ENCODE assay signal across 8 cellular contexts in the genomic region with DNA sequence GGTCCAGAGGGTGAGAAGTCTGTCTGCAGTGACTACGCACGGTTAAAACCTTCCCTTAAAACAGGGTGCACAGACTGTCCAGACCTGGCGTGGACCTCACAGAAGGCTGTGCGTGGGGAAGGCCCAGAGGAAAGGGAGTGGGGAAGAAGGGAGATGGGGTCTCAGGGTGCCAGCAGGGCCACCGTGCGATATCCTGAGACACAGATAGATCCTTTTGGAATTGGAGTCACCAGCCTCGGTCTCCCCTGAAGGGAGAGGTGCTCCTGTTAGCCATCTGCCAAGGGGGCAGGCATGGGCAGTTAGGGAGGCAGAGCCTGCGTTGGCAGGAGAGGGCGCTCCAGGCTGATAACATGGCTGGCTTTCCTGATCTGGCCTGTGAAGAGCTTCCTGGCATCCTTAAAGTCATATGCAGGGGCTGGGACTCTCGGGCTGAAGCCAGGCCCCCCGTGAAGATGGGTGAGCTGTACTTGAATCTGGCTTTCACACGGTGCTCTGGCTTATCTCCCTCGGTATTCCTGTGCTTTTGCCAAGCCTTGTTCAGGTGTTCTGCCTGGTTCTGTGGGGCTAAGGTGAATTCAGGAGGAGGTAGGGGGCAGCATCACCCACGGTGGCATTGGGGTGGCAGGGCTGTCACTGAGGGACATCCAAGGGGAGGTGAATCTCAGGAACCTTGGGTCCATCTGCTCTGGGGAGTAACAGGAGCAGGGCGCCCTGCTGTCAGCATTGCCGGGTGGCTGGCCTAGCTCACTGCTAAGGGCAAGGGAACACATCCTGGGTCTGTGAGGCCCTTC.
DNase-seq lines count a peak whose midpoint lies in the region; ATAC-seq, FAIRE-seq and TF ChIP-seq lines count a peak whose summit lies in the region.

No MANE protein-coding gene starts in this region.

- H3K27me3 ChIP-seq in H1 (replicated peaks in 1 of 4; ENCODE audit: control insufficient read depth in 3 of 4, extremely low read depth in 1 of 4, insufficient read depth in 3 of 4, low read length in 3 of 4) (no peaks in the 10 kb centered on the region; a peak in 1 of 7 replicates), neural progenitor cell (no peaks in the 10 kb centered on the region)

- H3K9ac ChIP-seq in H1 (replicated peaks in 1 of 4; ENCODE audit: extremely low read depth in 1 of 4, low read depth in 3 of 4, low read length in 3 of 4) (no peak overlapping the region), neural progenitor cell (no peak overlapping the region)

- H4K91ac ChIP-seq in H1 (replicated peaks; ENCODE audit: insufficient read length, low read length) = no peak overlapping the region

- H3K4me2 ChIP-seq in H1 (ENCODE audit: insufficient read depth in 1 of 2, low read depth in 2 of 2, low read length in 2 of 2) (no peak overlapping the region), neural progenitor cell (no peak overlapping the region)

- no peak overlapping the region for H3K56ac ChIP-seq in H1 (replicated peaks; ENCODE audit: insufficient read length, low read depth, low read length)

- no peaks in the 10 kb centered on the region for H3F3A ChIP-seq in neural progenitor cell (ENCODE audit: low read depth)

- H3K4me1 ChIP-seq in H1 (replicated peaks in 1 of 4; ENCODE audit: control insufficient read depth in 3 of 4, insufficient read depth in 4 of 4, low read length in 3 of 4) (no peaks in the 10 kb centered on the region), neural progenitor cell (no peaks in the 10 kb centered on the region)

- H3K14ac ChIP-seq in H1 (ENCODE audit: insufficient read length) = no peak overlapping the region

- H3K27ac ChIP-seq in H1 (ENCODE audit: low read depth, low read length) (no peak overlapping the region), neural progenitor cell (no peak overlapping the region)

- H3K23ac ChIP-seq in H1 (ENCODE audit: insufficient read length) = no peak overlapping the region

- peak overlapping the region; percentile 12; the same call in 1 of the 2 replicates for H2BK5ac ChIP-seq in H1 (ENCODE audit: low read depth, low read length)

- H2AK5ac ChIP-seq in H1 (ENCODE audit: low read depth, low read length) = no peak overlapping the region

- H2BK12ac ChIP-seq in H1 (ENCODE audit: low read depth, low read length) = no peak overlapping the region; the same call in 1 of the 2 replicates

- peaks cover 5% of the 10 kb centered on the region for H3K4me1 Mint-ChIP-seq in neural progenitor cell

- no peaks in the 10 kb centered on the region for H3K79me1 ChIP-seq in H1 (ENCODE audit: low read depth, low read length)

- H3K18ac ChIP-seq in H1 (ENCODE audit: extremely low read depth, low read length) = no peak overlapping the region

- no peaks in the 10 kb centered on the region for H4K20me1 ChIP-seq in H1 (replicated peaks in 1 of 2; ENCODE audit: control insufficient read depth in 1 of 2, insufficient read depth in 2 of 2, low read length in 2 of 2)
- no peaks in the 10 kb centered on the region for H4K20me1 ChIP-seq in neural progenitor cell (ENCODE audit: low read depth)

- no peak for FAIRE-seq in H1 (lab: Jason Lieb, UNC)

- no peak overlapping the region for H2BK120ac ChIP-seq in H1 (replicated peaks; ENCODE audit: low read depth, low read length)

- no peak overlapping the region for H4K5ac ChIP-seq in H1 (ENCODE audit: insufficient read length, low read depth, low read length)

- H3K4me3 ChIP-seq in H1 (ENCODE audit: extremely low read depth in 1 of 4, insufficient read depth in 2 of 4, low read depth in 3 of 4, low read length in 4 of 4) (no peak overlapping the region), neural progenitor cell (no peak overlapping the region)

- H3K27me3 Mint-ChIP-seq in neural progenitor cell (ENCODE audit: insufficient read depth, low read depth) = peaks cover 10% of the 10 kb centered on the region

- no peaks in the 10 kb centered on the region for H3K23me2 ChIP-seq in H1 (ENCODE audit: low read depth, low read length)

- H2BK15ac ChIP-seq in H1 (ENCODE audit: low read length) = peak overlapping the region; percentile 97; the same call in 1 of the 2 replicates

- no peak overlapping the region for H3K27ac Mint-ChIP-seq in neural progenitor cell

- TF ChIP-seq POLR2A in H1 (IDR thresholded peaks at IDR 0.05; ENCODE audit: control extremely low read depth in 1 of 2, low read depth in 2 of 2, low read length in 2 of 2) = no peak

- H3K4ac ChIP-seq in H1 (replicated peaks; ENCODE audit: insufficient read length, low read depth, low read length) = no peak overlapping the region

- H4K8ac ChIP-seq in H1 (ENCODE audit: extremely low read depth, insufficient read depth, low read length) = no peak overlapping the region

- CTCF ChIA-PET in H1 (lab: Charles Lee; ENCODE audit: partially characterized antibody) = interaction anchor here (0.5 to 4.2 kb wide), 56 partner anchors 8 to 732 kb away, joined by 3 to 16 read pairs (median 4); no protein-coding TSS in a partner anchor

- H3K36me3 Mint-ChIP-seq in neural progenitor cell = no peaks in the 10 kb centered on the region

- POLR2A ChIA-PET in H1 (lab: Charles Lee; ENCODE audit: partially characterized antibody) = no interaction called here

- H3K36me3 ChIP-seq in H1 (ENCODE audit: control insufficient read depth in 2 of 4, insufficient read depth in 4 of 4, low read length in 3 of 4) = no peaks in the 10 kb centered on the region
- no peaks in the 10 kb centered on the region for H3K36me3 ChIP-seq in neural progenitor cell

- peak; percentile 37 for TF ChIP-seq CTCF in GM12873 (IDR thresholded peaks at IDR 0.05; ENCODE audit: insufficient read depth, low read depth, low read length, missing control alignments)
- TF ChIP-seq CTCF in H1 (IDR thresholded peaks at IDR 0.05; ENCODE audit: control extremely low read depth in 1 of 3, insufficient read depth in 1 of 3, low read depth in 1 of 3, low read length in 3 of 3) = peak; percentile 78 to 88 (median 87)
- TF ChIP-seq CTCF in neural progenitor cell (IDR thresholded peaks at IDR 0.05) = peak; percentile 61

- intact Hi-C loops in posterior vena cava (cut with DNase I) = loop anchor here in 1 of 2 donors (10.0 kb wide), 2 partner anchors 97 to 317 kb away; no protein-coding TSS in a partner anchor

- H3K9me3 Mint-ChIP-seq in neural progenitor cell = no peaks in the 10 kb centered on the region

- H2AFZ ChIP-seq in H1 (ENCODE audit: low read length) (no peak overlapping the region), neural progenitor cell (replicated peaks) (no peak overlapping the region)

- no peaks in the 10 kb centered on the region for H3K9me3 ChIP-seq in H1 (ENCODE audit: insufficient read depth in 2 of 2, low read depth in 1 of 2, low read length in 1 of 2)
- no peaks in the 10 kb centered on the region for H3K9me3 ChIP-seq in neural progenitor cell (ENCODE audit: low read depth)

- no peak for TF ChIP-seq EP300 in H1 (IDR thresholded peaks at IDR 0.05; ENCODE audit: borderline replicate concordance in 1 of 2, low read depth in 2 of 2, low read length in 2 of 2)

- TF ChIP-seq RAD21 in H1 (IDR thresholded peaks at IDR 0.05 in 1 of 2, conservative IDR thresholded peaks at IDR 0.05 in 1 of 2; ENCODE audit: low read depth in 2 of 2, low read length in 2 of 2) = peak; percentile 83 to 86

- no peaks in the 10 kb centered on the region for H3K79me2 ChIP-seq in H1 (ENCODE audit: control insufficient read depth in 1 of 2, insufficient read depth in 2 of 2, low read length in 2 of 2)
- H3K79me2 ChIP-seq in neural progenitor cell (ENCODE audit: low read depth) = no peaks in the 10 kb centered on the region

- H3K4me3 Mint-ChIP-seq in neural progenitor cell = no peak overlapping the region

- no peak for ATAC-seq in GM21717 (IDR thresholded peaks at IDR 0.05; ENCODE audit: unreplicated experiment)

- DNase-seq in NCI-H82 (lab: John Stamatoyannopoulos, UW) (peak; percentile 55), H1 (ENCODE audit: low read depth in 1 of 2, low spot score in 2 of 2) (peak in 1 of 2 experiments; percentile 69), neural progenitor cell (ENCODE audit: low spot score) (peak; percentile 56), RKO (ENCODE audit: low spot score) (no peak), posterior vena cava (ENCODE audit: low spot score) (no peak), cerebellum (ENCODE audit: low spot score) (no peak)

- no peak overlapping the region; the same call in 1 of the 2 replicates for H2BK20ac ChIP-seq in H1 (ENCODE audit: low read length)

- 70% methylated on average over 16 of the region's 16 CpGs; no CpG with 5 or more reads in 1 of the 2 experiments for WGBS in H1 (ENCODE audit: extremely low coverage in 1 of 2, insufficient coverage in 1 of 2, insufficient read length in 1 of 2, insufficient replicate concordance in 2 of 2, low coverage in 1 of 2, low lambda C conversion rate in 2 of 2, missing lambda C conversion rate in 1 of 2), 2 experiments

TF ChIP-seq in H1, 55 proteins besides CTCF, POLR2A, EP300 and RAD21:
- TF ChIP-seq, protein P1, sequence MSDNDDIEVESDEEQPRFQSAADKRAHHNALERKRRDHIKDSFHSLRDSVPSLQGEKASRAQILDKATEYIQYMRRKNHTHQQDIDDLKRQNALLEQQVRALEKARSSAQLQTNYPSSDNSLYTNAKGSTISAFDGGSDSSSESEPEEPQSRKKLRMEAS (IDR thresholded peaks at IDR 0.05) = 0 out of 2 replicates have a peak, but pooled peaks have one; percentile 20
- no peak for TF ChIP-seq SAP30 (IDR thresholded peaks at IDR 0.05; ENCODE audit: insufficient read depth, insufficient replicate concordance, low read length)
- TF ChIP-seq YY1 (IDR thresholded peaks at IDR 0.05; ENCODE audit: low read depth, low read length) = peak; percentile 34; the same call in 1 of the 2 replicates

Comparison
In these comparisons a context has a peak if more than half of its experiments do, and no peak if none do; other contexts are left out.
1. CTCF ChIP-seq: peak in every context shown above with its lines; median percentile 87 in H1; 61 in neural progenitor cell; 37 in GM12873.
2. DNase-seq: peak in NCI-H82 (single experiment) and neural progenitor cell (single experiment); none in RKO (single experiment), posterior vena cava (single experiment) and cerebellum (single experiment).